ENCODE assay signal across 8 cellular contexts in genomic region chr6:108114861-108115597, GRCh38. TPM values are rescaled to one million over a fixed set of nuclear protein-coding genes. Genes with fewer than 3 reads are reported as not detected.
DNase-seq lines count a peak whose midpoint lies in the region; ATAC-seq, FAIRE-seq and TF ChIP-seq lines count a peak whose summit lies in the region.

No MANE protein-coding gene starts in this region.

- DNase-seq in NCI-H1417 (lab: John Stamatoyannopoulos, UW) (peak in 2 of 3 experiments; percentile 73 to 90), NCI-H1417 treated with DMSO at 0.1 percent for 48 hours (lab: John Stamatoyannopoulos, UW) (no peak), PC-3 (peak; percentile 34), bronchial epithelial cell (ENCODE audit: low read depth) (peak; percentile 29), left lobe of liver (ENCODE audit: low spot score) (peak; percentile 62)
- peak; percentile 26 for DNase-seq in stimulated activated naive B cell treated with anti-CD40 and anti-IgM and Interleukin-4, amounts not matched to agents 10 μg/mL and 1 μg/mL and 100 μg/mL, for 72 hours

- peaks cover 0 to 3% of the 10 kb centered on the region in 2 donors for H3K36me3 Mint-ChIP-seq in stimulated activated naive B cell treated with anti-CD40 and anti-IgM and Interleukin-4, amounts not matched to agents 10 μg/mL and 1 μg/mL and 100 μg/mL, for 72 hours

- H3K36me3 ChIP-seq in PC-3 (ENCODE audit: low read depth, low read length) (no peaks in the 10 kb centered on the region), bronchial epithelial cell (ENCODE audit: control insufficient read depth, insufficient read depth, low read length) (no peaks in the 10 kb centered on the region)

- POLR2A ChIA-PET in PC-3 (lab: Charles Lee; ENCODE audit: unreplicated experiment): no interaction called here

- peak overlapping the region; percentile 87 for H3K4me2 ChIP-seq in PC-3 (ENCODE audit: low read length)

- H3K4me1 Mint-ChIP-seq in stimulated activated naive B cell treated with anti-CD40 and anti-IgM and Interleukin-4, amounts not matched to agents 10 μg/mL and 1 μg/mL and 100 μg/mL, for 72 hours: peaks cover 41 to 54% of the 10 kb centered on the region in 2 donors

- intact Hi-C loops in PC-3 (cut with micrococcal nuclease): loop anchor here (1.0 to 10.0 kb wide), 2 partner anchors 110 to 146 kb away; partner anchors contain the start of gene SNX3

- no peak overlapping the region for H3K27ac ChIP-seq in PC-3 (ENCODE audit: low read length)

- H3K4me1 ChIP-seq in PC-3 (ENCODE audit: insufficient read depth, low read length): no peaks in the 10 kb centered on the region

- no peak for FAIRE-seq in bronchial epithelial cell (lab: Jason Lieb, UNC)

- H3K27me3 ChIP-seq in PC-3 (ENCODE audit: low read length) (no peaks in the 10 kb centered on the region), bronchial epithelial cell (ENCODE audit: control insufficient read depth, insufficient read depth, low read length) (peaks cover 41% of the 10 kb centered on the region)

- H3F3A ChIP-seq in PC-3 (ENCODE audit: low read length, unreplicated experiment): no peaks in the 10 kb centered on the region

- peak overlapping the region; percentile 82 for H2AFZ ChIP-seq in PC-3 (ENCODE audit: low read length)

- H4K20me1 ChIP-seq in PC-3 (ENCODE audit: low read length): no peaks in the 10 kb centered on the region

- CTCF ChIA-PET in PC-3 (lab: Charles Lee): interaction anchor here (0.6 to 1.5 kb wide), 2 partner anchors 50 to 377 kb away, joined by 4 to 6 read pairs; no protein-coding TSS in a partner anchor

- H3K9ac ChIP-seq in PC-3 (ENCODE audit: low read length): no peak overlapping the region

- H3K4me3 ChIP-seq in PC-3 (ENCODE audit: low read length) (peak overlapping the region; percentile 65), bronchial epithelial cell (ENCODE audit: low read depth, low read length) (peak overlapping the region; percentile 11)

- H3K4me3 Mint-ChIP-seq in stimulated activated naive B cell treated with anti-CD40 and anti-IgM and Interleukin-4, amounts not matched to agents 10 μg/mL and 1 μg/mL and 100 μg/mL, for 72 hours: peak overlapping the region; percentile 78 to 86

- TF ChIP-seq CTCF in PC-3 (conservative IDR thresholded peaks at IDR 0.05; ENCODE audit: low read depth, low read length) (no peak), bronchial epithelial cell (IDR thresholded peaks at IDR 0.05; ENCODE audit: insufficient read depth, low read length, severe bottlenecking) (peak; percentile 9)

- peak overlapping the region; percentile 37 for H3K27ac Mint-ChIP-seq in stimulated activated naive B cell treated with anti-CD40 and anti-IgM and Interleukin-4, amounts not matched to agents 10 μg/mL and 1 μg/mL and 100 μg/mL, for 72 hours

- no peaks in the 10 kb centered on the region for H3K9me3 ChIP-seq in PC-3 (ENCODE audit: low read length)

- H3K27me3 Mint-ChIP-seq in stimulated activated naive B cell treated with anti-CD40 and anti-IgM and Interleukin-4, amounts not matched to agents 10 μg/mL and 1 μg/mL and 100 μg/mL, for 72 hours: peaks cover 67 to 89% of the 10 kb centered on the region in 2 donors

- no peaks in the 10 kb centered on the region for H3K9me3 Mint-ChIP-seq in stimulated activated naive B cell treated with anti-CD40 and anti-IgM and Interleukin-4, amounts not matched to agents 10 μg/mL and 1 μg/mL and 100 μg/mL, for 72 hours

- ATAC-seq in PC-3 (peak; percentile 50), left lobe of liver (peak; percentile 60), GM19467 (IDR thresholded peaks at IDR 0.05; ENCODE audit: unreplicated experiment) (no peak), HG03442 (IDR thresholded peaks at IDR 0.05; ENCODE audit: unreplicated experiment) (no peak)
- ATAC-seq in stimulated activated naive B cell treated with anti-CD40 and anti-IgM and Interleukin-4, amounts not matched to agents 10 μg/mL and 1 μg/mL and 100 μg/mL, for 72 hours (replicated peaks): peak in 1 of 2 donors; percentile 18

- no peaks in the 10 kb centered on the region for H3K79me2 ChIP-seq in PC-3 (ENCODE audit: low read length)

- no TSS peak for BruUV-seq in PC-3 (replicated peaks; lab: Mats Ljungman, UMichigan)

- H3K9me2 ChIP-seq in PC-3 (replicated peaks; ENCODE audit: low read length): no peaks in the 10 kb centered on the region

RNA-seq across cellular contexts. Expression of gene OSTM1, which starts 40.5 kb away (rescaled TPM):
- 12.4 and 13.5 TPM in 2 replicates for total RNA-seq in PC-3 (2014; rRNA removed)
- 36.7 and 142 TPM in 2 replicates for total RNA-seq in bronchial epithelial cell
- 18.9 TPM for total RNA-seq in left lobe of liver

RNA-seq across cellular contexts. Expression of gene NR2E1, which starts 50.8 kb away (rescaled TPM):
- total RNA-seq in PC-3 (2014; rRNA removed) (0.07 TPM in 1 of 2 replicates, not detected in the other), bronchial epithelial cell (not detected in 2 replicates), left lobe of liver (not detected)

Comparison
In these comparisons a context has a peak if more than half of its experiments do, and no peak if none do; other contexts are left out.
1. ATAC-seq: peak in PC-3 (single experiment) and left lobe of liver (single experiment); none in GM19467 (single experiment) and HG03442 (single experiment).